ENCODE assay signal across 8 cellular contexts in the genomic region with DNA sequence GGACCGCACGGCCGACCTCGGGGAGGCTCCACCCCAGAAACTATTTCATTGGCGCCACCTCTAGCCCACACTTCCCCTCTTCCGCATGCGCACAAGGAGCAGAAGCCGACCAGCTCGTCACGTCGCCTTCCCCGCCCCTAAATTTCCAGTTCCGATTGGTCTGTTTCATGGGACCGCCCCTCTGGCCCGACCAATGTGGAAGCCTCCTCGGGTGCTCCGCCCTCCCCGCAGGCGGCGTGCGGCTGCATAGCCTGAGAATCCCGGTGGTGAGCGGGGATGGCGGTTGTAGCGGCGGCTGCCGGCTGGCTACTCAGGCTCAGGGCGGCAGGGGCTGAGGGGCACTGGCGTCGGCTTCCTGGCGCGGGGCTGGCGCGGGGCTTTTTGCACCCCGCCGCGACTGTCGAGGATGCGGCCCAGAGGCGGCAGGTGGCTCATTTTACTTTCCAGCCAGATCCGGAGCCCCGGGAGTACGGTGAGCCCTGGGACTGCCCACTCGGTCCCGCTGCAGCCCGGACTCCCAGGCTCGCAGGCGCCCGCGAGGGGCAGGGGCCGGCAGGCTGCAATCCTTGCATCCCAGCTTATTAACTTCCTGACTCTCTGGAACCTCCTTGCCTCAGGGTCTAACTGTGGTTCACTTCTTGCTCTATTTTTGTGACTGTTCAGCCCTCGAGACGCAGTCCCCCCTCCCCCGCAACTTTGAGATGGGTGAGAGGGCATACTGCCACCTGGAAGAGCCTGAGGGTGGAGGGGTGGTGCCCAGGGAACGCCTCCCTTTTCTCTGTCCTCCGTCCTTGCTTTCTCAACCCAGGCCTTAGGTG. TPM values are rescaled to one million over a fixed set of nuclear protein-coding genes. Genes with fewer than 3 reads are reported as not detected.
DNase-seq lines count a peak whose midpoint lies in the region; ATAC-seq lines count a peak whose summit lies in the region.

A gene (plus strand): TSS at position 254 of the 818 bp plus-strand sequence. CDS start 23 bp downstream, at position 277.

- H3K4me1 ChIP-seq in BLaER1: peaks cover 4% of the 10 kb centered on the region; the same call in 1 of the 2 replicates

- CTCF ChIA-PET in activated CD4-positive, alpha-beta T cell treated with anti-CD3 and anti-CD28 coated beads, Interleukin-2, amount 10 ng/mL, durations not matched to agents 7 days and 5 days (lab: Charles Lee): interaction anchor here (0.8 to 1.5 kb wide), 6 partner anchors 9 to 1647 kb away, joined by 3 read pairs; no protein-coding TSS in a partner anchor

- H3K36me3 Mint-ChIP-seq in activated CD4-positive, alpha-beta T cell treated with anti-CD3 and anti-CD28 coated beads, Interleukin-2, amount 10 ng/mL, durations not matched to agents 7 days and 5 days (ENCODE audit: low read depth): peaks cover 1% of the 10 kb centered on the region

- H4K20me1 ChIP-seq in BLaER1: no peaks in the 10 kb centered on the region

- H3K4me1 Mint-ChIP-seq in activated CD4-positive, alpha-beta T cell treated with anti-CD3 and anti-CD28 coated beads, Interleukin-2, amount 10 ng/mL, durations not matched to agents 7 days and 5 days: peaks cover 21% of the 10 kb centered on the region

- H3K27ac ChIP-seq in BLaER1: peak within 1 kb of the TSS; percentile 65

- POLR2A ChIA-PET in activated CD4-positive, alpha-beta T cell treated with anti-CD3 and anti-CD28 coated beads, Interleukin-2, amount 10 ng/mL, durations not matched to agents 7 days and 5 days (lab: Charles Lee): no interaction called here

- peak within 1 kb of the TSS; percentile 91 for H3K27ac Mint-ChIP-seq in activated CD4-positive, alpha-beta T cell treated with anti-CD3 and anti-CD28 coated beads, Interleukin-2, amount 10 ng/mL, durations not matched to agents 7 days and 5 days

- peak within 1 kb of the TSS; percentile 80 for H3K4me3 Mint-ChIP-seq in activated CD4-positive, alpha-beta T cell treated with anti-CD3 and anti-CD28 coated beads, Interleukin-2, amount 10 ng/mL, durations not matched to agents 7 days and 5 days

- no peaks in the 10 kb centered on the region for H3K9me3 Mint-ChIP-seq in activated CD4-positive, alpha-beta T cell treated with anti-CD3 and anti-CD28 coated beads, Interleukin-2, amount 10 ng/mL, durations not matched to agents 7 days and 5 days

- ATAC-seq in GM19328 (IDR thresholded peaks at IDR 0.05; ENCODE audit: unreplicated experiment) (peak; percentile 99), HG03520 (IDR thresholded peaks at IDR 0.05; ENCODE audit: unreplicated experiment) (peak; percentile 99), left colon (peak; percentile 98)

- H3K4me3 ChIP-seq in BLaER1: peak within 1 kb of the TSS; percentile 75

- H3K27me3 Mint-ChIP-seq in activated CD4-positive, alpha-beta T cell treated with anti-CD3 and anti-CD28 coated beads, Interleukin-2, amount 10 ng/mL, durations not matched to agents 7 days and 5 days: peaks cover 8% of the 10 kb centered on the region

- no peaks in the 10 kb centered on the region for H3K27me3 ChIP-seq in BLaER1

- peak; percentile 100 for DNase-seq in NCI-H69 (lab: John Stamatoyannopoulos, UW)
- peak; percentile 99 for DNase-seq in activated CD4-positive, alpha-beta T cell treated with anti-CD3 and anti-CD28 coated beads, Interleukin-2, amount 10 ng/mL, durations not matched to agents 7 days and 5 days
- peak; percentile 41 for DNase-seq in cortex of kidney (lab: John Stamatoyannopoulos, UW)
- DNase-seq in left colon: peak; percentile 98 to 99
- peak; percentile 98 for DNase-seq in stimulated activated CD4-positive, alpha-beta T cell treated with anti-CD3 and anti-CD28 coated beads, Interleukin-1b, Interleukin-23, amount 100 ng/mL, for 48 hours

- peak within 1 kb of the TSS; percentile 77 for H3K9ac ChIP-seq in BLaER1

- H3K36me3 ChIP-seq in BLaER1: no peaks in the 10 kb centered on the region

- intact Hi-C loops in left colon (cut with DNase I, micrococcal nuclease): no loop called here

- H3K9me3 ChIP-seq in BLaER1: no peaks in the 10 kb centered on the region

- peak within 1 kb of the TSS; percentile 71 for H3K4me2 ChIP-seq in BLaER1

RNA-seq across cellular contexts. Expression of the gene that starts here (rescaled TPM):
- total RNA-seq in activated CD4-positive, alpha-beta T cell treated with anti-CD3 and anti-CD28 coated beads, Interleukin-2, amount 10 ng/mL, durations not matched to agents 7 days and 5 days: 10 to 100 TPM; 16.4 to 18.8 TPM
- total RNA-seq in left colon: 10 to 100 TPM; 46.8 to 48.6 TPM

Comparison
In these comparisons a context has a peak if more than half of its experiments do, and no peak if none do; other contexts are left out.
1. Peak in every context shown above with its lines: DNase-seq, ATAC-seq, H3K4me3 ChIP-seq and H3K27ac ChIP-seq.
2. DNase-seq: peak in every context shown above with its lines; median percentile 100 in NCI-H69; 99 in activated CD4-positive, alpha-beta T cell treated with anti-CD3 and anti-CD28 coated beads, Interleukin-2, amount 10 ng/mL, durations not matched to agents 7 days and 5 days; 98 in left colon; 98 in stimulated activated CD4-positive, alpha-beta T cell treated with anti-CD3 and anti-CD28 coated beads, Interleukin-1b, Interleukin-23, amount 100 ng/mL, for 48 hours; 41 in cortex of kidney.